26 cellular contexts compared by ENCODE assay signal in the genomic region with DNA sequence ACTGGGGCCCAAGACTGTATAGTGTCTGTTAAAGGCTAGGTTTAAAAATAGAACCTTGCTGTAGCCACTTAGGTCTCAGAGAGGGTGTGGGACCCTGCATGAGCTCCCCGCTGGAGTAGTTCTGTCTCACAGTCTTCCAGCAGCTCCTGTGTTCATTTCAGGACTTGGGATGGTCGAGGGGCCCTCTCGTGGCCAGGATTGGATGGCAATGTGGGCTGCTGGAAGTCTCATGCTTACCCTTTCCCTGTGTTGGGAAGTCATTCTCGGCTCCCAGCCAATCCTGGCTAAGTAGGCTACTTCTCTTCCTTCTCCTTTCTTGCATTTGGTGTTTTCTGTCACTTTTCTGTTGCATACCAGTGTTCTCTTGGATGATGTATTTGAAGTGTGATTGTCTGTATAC.
A peak's percentile ranks its signal among the peaks of the same experiment; 100 is the strongest.
DNase-seq lines count a peak whose midpoint lies in the region; ATAC-seq and TF ChIP-seq lines count a peak whose summit lies in the region.
"Had no signal": no experiment of that assay in that cellular context is flagged by ENCODE, and none has a peak within 500 bp of the region (broad histone marks: within the 10 kb centered on the region; RNA-seq: fewer than 3 reads in every experiment).

No MANE protein-coding gene starts in this region.

- H3K4me1 ChIP-seq in right cardiac atrium (ENCODE audit: control insufficient read depth, insufficient read depth, low read length) (no peaks in the 10 kb centered on the region), sigmoid colon (no peaks in the 10 kb centered on the region)
- H3K4me1 ChIP-seq: breast epithelium, esophagus squamous epithelium, gastroesophageal sphincter, testis, vagina had no signal

- no peak for ATAC-seq in Right ventricle myocardium superior (ENCODE audit: poor library complexity)
- no peak for ATAC-seq in right cardiac atrium
- no peak for ATAC-seq in GM19328 (IDR thresholded peaks at IDR 0.05; ENCODE audit: unreplicated experiment)
- ATAC-seq: activated CD4-positive, CD25-positive, alpha-beta regulatory T cell treated with anti-CD3 and anti-CD28 coated beads, Interleukin-2, amount 50 U/mL, for 24 hours; gastroesophageal sphincter; stimulated activated memory B cell treated with anti-CD40 and anti-IgM and Interleukin-4, amounts not matched to agents 10 μg/mL and 1 μg/mL and 100 μg/mL, for 72 hours had no signal

- H3K9me3 ChIP-seq in right cardiac atrium (ENCODE audit: control insufficient read depth, low read length) (no peaks in the 10 kb centered on the region), WERI-Rb-1 (ENCODE audit: severe bottlenecking) (peaks cover 3% of the 10 kb centered on the region), sigmoid colon (peaks cover 0 to 8% (median 7%) of the 10 kb centered on the region in 4 donors)
- H3K9me3 ChIP-seq: testis, vagina had no signal

- TF ChIP-seq POLR2A in sigmoid colon (IDR thresholded peaks at IDR 0.05), result no peak

- H3K9me3 Mint-ChIP-seq in activated CD4-positive, alpha-beta memory T cell treated with anti-CD3 and anti-CD28 coated beads, Interleukin-2, amount 10 ng/mL, durations not matched to agents 7 days and 5 days, result peaks cover 12% of the 10 kb centered on the region

- CTCF ChIA-PET in activated CD4-positive, alpha-beta memory T cell treated with anti-CD3 and anti-CD28 coated beads, Interleukin-2, amount 10 ng/mL, durations not matched to agents 7 days and 5 days (lab: Charles Lee), result no interaction called here

- intact Hi-C loops in Right ventricle myocardium superior (cut with DNase I), result no loop called here
- intact Hi-C loops in right cardiac atrium (cut with DNase I), result no loop called here
- intact Hi-C loops in sigmoid colon (cut with DNase I), result no loop called here

- H3K4me3 ChIP-seq in right cardiac atrium (ENCODE audit: low read length) (no peak overlapping the region), LNCaP clone FGC (ENCODE audit: low read depth, low read length) (no peak overlapping the region), WERI-Rb-1 (ENCODE audit: low read depth, low read length) (no peak overlapping the region), sigmoid colon (no peak overlapping the region)
- H3K4me3 ChIP-seq: breast epithelium, esophagus squamous epithelium, gastroesophageal sphincter, GM23248, lung, testis, vagina had no signal

- no peaks in the 10 kb centered on the region for H3K36me3 Mint-ChIP-seq in activated CD4-positive, alpha-beta memory T cell treated with anti-CD3 and anti-CD28 coated beads, Interleukin-2, amount 10 ng/mL, durations not matched to agents 7 days and 5 days (ENCODE audit: low read depth)
- H3K36me3 Mint-ChIP-seq: CD4-positive, CD25-positive, alpha-beta regulatory T cell; stimulated activated memory B cell treated with anti-CD40 and anti-IgM and Interleukin-4, amounts not matched to agents 10 μg/mL and 1 μg/mL and 100 μg/mL, for 72 hours had no signal

- TF ChIP-seq CTCF in LNCaP clone FGC (IDR thresholded peaks at IDR 0.05; ENCODE audit: control insufficient read depth, extremely low read depth, insufficient read depth) (0 out of 2 replicates have a peak, but pooled peaks have one; percentile 7), WERI-Rb-1 (IDR thresholded peaks at IDR 0.05; ENCODE audit: low read depth, low read length) (peak; percentile 37; the same call in 1 of the 2 replicates), sigmoid colon (IDR thresholded peaks at IDR 0.05) (no peak)

- H3K36me3 ChIP-seq in WERI-Rb-1 (no peaks in the 10 kb centered on the region), sigmoid colon (no peaks in the 10 kb centered on the region)
- H3K36me3 ChIP-seq: breast epithelium, esophagus squamous epithelium, gastroesophageal sphincter, vagina had no signal

- H3K4me3 Mint-ChIP-seq in activated CD4-positive, alpha-beta memory T cell treated with anti-CD3 and anti-CD28 coated beads, Interleukin-2, amount 10 ng/mL, durations not matched to agents 7 days and 5 days, result no peak overlapping the region
- H3K4me3 Mint-ChIP-seq: activated T-cell treated with anti-CD3 and anti-CD28 coated beads, Interleukin-2, amount 50 U/mL, for 24 hours; CD4-positive, CD25-positive, alpha-beta regulatory T cell; stimulated activated memory B cell treated with anti-CD40 and anti-IgM and Interleukin-4, amounts not matched to agents 10 μg/mL and 1 μg/mL and 100 μg/mL, for 72 hours had no signal

- WGBS in right cardiac atrium, result 63% methylated on average over 4 of the region's 4 CpGs
- WGBS in sigmoid colon, 2 donors, result 59 to 71% methylated on average over 4 of the region's 4 CpGs

- no peaks in the 10 kb centered on the region for H3K4me1 Mint-ChIP-seq in activated CD4-positive, alpha-beta memory T cell treated with anti-CD3 and anti-CD28 coated beads, Interleukin-2, amount 10 ng/mL, durations not matched to agents 7 days and 5 days
- H3K4me1 Mint-ChIP-seq: CD4-positive, CD25-positive, alpha-beta regulatory T cell; stimulated activated memory B cell treated with anti-CD40 and anti-IgM and Interleukin-4, amounts not matched to agents 10 μg/mL and 1 μg/mL and 100 μg/mL, for 72 hours had no signal

- H3K27me3 ChIP-seq in right cardiac atrium (ENCODE audit: control insufficient read depth, insufficient read depth) (no peaks in the 10 kb centered on the region), WERI-Rb-1 (ENCODE audit: insufficient read depth, low read depth, severe bottlenecking) (no peaks in the 10 kb centered on the region), sigmoid colon (no peaks in the 10 kb centered on the region)
- H3K27me3 ChIP-seq: breast epithelium, esophagus squamous epithelium, gastroesophageal sphincter, testis, vagina had no signal

- POLR2A ChIA-PET in activated CD4-positive, alpha-beta memory T cell treated with anti-CD3 and anti-CD28 coated beads, Interleukin-2, amount 10 ng/mL, durations not matched to agents 7 days and 5 days (lab: Charles Lee), result no interaction called here

- H3K27me3 Mint-ChIP-seq in activated CD4-positive, alpha-beta memory T cell treated with anti-CD3 and anti-CD28 coated beads, Interleukin-2, amount 10 ng/mL, durations not matched to agents 7 days and 5 days, result no peaks in the 10 kb centered on the region
- H3K27me3 Mint-ChIP-seq: activated T-cell treated with anti-CD3 and anti-CD28 coated beads, Interleukin-2, amount 50 U/mL, for 24 hours; CD4-positive, CD25-positive, alpha-beta regulatory T cell; stimulated activated memory B cell treated with anti-CD40 and anti-IgM and Interleukin-4, amounts not matched to agents 10 μg/mL and 1 μg/mL and 100 μg/mL, for 72 hours had no signal

- no peak for TF ChIP-seq EP300 in sigmoid colon (IDR thresholded peaks at IDR 0.05)

- H3K27ac Mint-ChIP-seq in activated CD4-positive, alpha-beta memory T cell treated with anti-CD3 and anti-CD28 coated beads, Interleukin-2, amount 10 ng/mL, durations not matched to agents 7 days and 5 days, result no peak overlapping the region
- H3K27ac Mint-ChIP-seq: activated T-cell treated with anti-CD3 and anti-CD28 coated beads, Interleukin-2, amount 50 U/mL, for 24 hours; CD4-positive, CD25-positive, alpha-beta regulatory T cell; stimulated activated memory B cell treated with anti-CD40 and anti-IgM and Interleukin-4, amounts not matched to agents 10 μg/mL and 1 μg/mL and 100 μg/mL, for 72 hours had no signal

- DNase-seq in Right ventricle myocardium superior (peak; percentile 34), right cardiac atrium (no peak), LNCaP clone FGC (ENCODE audit: low read depth) (no peak), WERI-Rb-1 (peak; percentile 31), sigmoid colon (no peak), activated T-cell treated with anti-CD3 and anti-CD28 coated beads for 4 hours (no peak)
- DNase-seq in activated CD4-positive, alpha-beta memory T cell treated with anti-CD3 and anti-CD28 coated beads, Interleukin-2, amount 10 ng/mL, durations not matched to agents 7 days and 5 days, result no peak
- DNase-seq: activated naive CD4-positive, alpha-beta T cell; activated T-cell treated with anti-CD3 and anti-CD28 coated beads, Interleukin-2, amount 50 U/mL, for 24 hours; CD4-positive, CD25-positive, alpha-beta regulatory T cell; DMS153; effector memory CD4-positive, alpha-beta T cell; esophagus squamous epithelium; GM23248; kidney; NK-92 treated with Interleukin-12 subunit alpha and Interleukin-12 subunit beta, amount 100 ng/mL, for 24 hours; small intestine; SW 1271; testis had no signal

- H3K27ac ChIP-seq in right cardiac atrium (ENCODE audit: low read length) (no peak overlapping the region), WERI-Rb-1 (no peak overlapping the region), sigmoid colon (no peak overlapping the region)
- H3K27ac ChIP-seq: breast epithelium, esophagus squamous epithelium, gastroesophageal sphincter, GM23248, testis, vagina had no signal

Comparison
In these comparisons a context has a peak if more than half of its experiments do, and no peak if none do; other contexts are left out.
1. DNase-seq: peak in Right ventricle myocardium superior (single experiment) and WERI-Rb-1 (single experiment); none in right cardiac atrium (0 of 3), LNCaP clone FGC (single experiment), activated CD4-positive, alpha-beta memory T cell treated with anti-CD3 and anti-CD28 coated beads, Interleukin-2, amount 10 ng/mL, durations not matched to agents 7 days and 5 days (single experiment), sigmoid colon (single experiment) and activated T-cell treated with anti-CD3 and anti-CD28 coated beads for 4 hours (single experiment).
2. CTCF ChIP-seq: peak in LNCaP clone FGC (single experiment) and WERI-Rb-1 (single experiment); none in sigmoid colon (0 of 4).